ENCODE assay signal across 9 cellular contexts in the genomic region with DNA sequence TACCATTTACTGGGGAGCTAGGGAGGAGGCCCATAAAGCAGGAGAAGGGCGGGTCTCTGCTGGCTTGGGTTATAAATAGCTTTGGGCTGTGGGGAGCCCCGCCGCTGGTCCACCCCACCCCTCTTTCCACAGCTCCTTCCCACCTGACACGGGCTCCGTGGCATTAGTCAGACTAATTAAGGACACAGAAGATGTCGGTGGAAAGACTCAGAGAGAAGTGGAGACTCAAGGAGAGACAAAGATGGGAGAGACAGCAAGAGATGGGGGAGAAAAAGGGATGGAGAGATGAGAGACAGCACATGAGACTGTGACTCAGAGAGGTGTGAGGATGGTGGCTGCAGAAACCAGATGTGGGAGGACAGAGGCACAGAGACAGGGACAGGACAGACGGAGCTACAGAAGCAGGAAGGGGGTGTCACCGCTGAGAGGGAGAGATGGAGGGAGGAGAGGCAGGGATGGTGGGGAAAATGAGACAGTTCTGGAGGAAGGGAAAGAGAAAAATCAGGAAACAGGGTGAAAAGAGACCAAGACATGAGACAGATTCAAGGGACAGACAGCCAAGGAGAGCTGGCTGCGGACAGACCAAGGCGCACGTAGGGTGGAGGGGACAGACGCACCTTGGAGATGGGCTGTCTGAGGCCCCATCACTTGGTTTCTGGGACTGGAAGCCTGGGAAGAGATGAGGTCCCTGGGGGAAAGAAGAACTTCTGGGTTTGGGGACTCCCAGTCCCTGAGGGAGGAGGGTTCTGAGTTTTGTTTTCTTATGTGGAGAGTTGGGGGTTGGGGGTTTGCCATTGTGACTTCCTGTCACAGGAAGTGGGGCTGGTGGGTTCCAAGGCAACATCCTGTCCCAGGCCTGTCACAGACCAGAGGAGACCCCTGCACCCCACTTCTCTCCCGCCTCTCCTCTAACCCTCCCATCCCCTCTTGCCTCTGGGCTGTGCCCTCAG. TPM values are rescaled to one million over a fixed set of nuclear protein-coding genes. Genes with fewer than 3 reads are reported as not detected.
DNase-seq lines count a peak whose midpoint lies in the region; ATAC-seq and TF ChIP-seq lines count a peak whose summit lies in the region.
"Had no signal": no experiment of that assay in that cellular context is flagged by ENCODE, and none has a peak within 500 bp of the region (broad histone marks: within the 10 kb centered on the region; RNA-seq: fewer than 3 reads in every experiment).

No MANE protein-coding gene starts in this region.

- H3K4me3 ChIP-seq in AG04450 (ENCODE audit: low read depth, low read length): no peak overlapping the region
- no peak overlapping the region for H3K4me3 ChIP-seq in coronary artery

- CTCF ChIA-PET in AG04450 (lab: Charles Lee): interaction anchor here (0.6 to 1.5 kb wide), 3 partner anchors 9 to 718 kb away, joined by 4 to 6 read pairs (median 5); no protein-coding TSS in a partner anchor

- H3K9me3 ChIP-seq in AG04450 (ENCODE audit: control insufficient read depth, insufficient read depth, low read length): 0 out of 2 replicates have a peak, but pooled peaks cover 4% of the 10 kb centered on the region

- no peaks in the 10 kb centered on the region for H3K27me3 ChIP-seq in AG04450 (ENCODE audit: control insufficient read depth, insufficient read depth, low read length)

- H3K27ac ChIP-seq in AG04450 (ENCODE audit: low read depth, low read length) (peak overlapping the region; percentile 11), coronary artery (no peak overlapping the region)

- no peak for DNase-seq in AG04450 (ENCODE audit: low read depth, low spot score)
- DNase-seq in Kasumi-1 (lab: John Stamatoyannopoulos, UW): peak; percentile 29 to 46
- DNase-seq in activated effector memory CD4-positive, alpha-beta T cell treated with Interleukin-2 at 50 U/mL for 16 hours: peak; percentile 69
- peak; percentile 29 for DNase-seq in mucosa of gallbladder (ENCODE audit: low spot score)
- DNase-seq in middle frontal gyrus (ENCODE audit: extremely low spot score, low spot score): no peak
- DNase-seq in NOMO-1 treated with dmso at 0.1 percent for 144 hours (lab: John Stamatoyannopoulos, UW; ENCODE audit: unreplicated experiment): no peak
- no peak for DNase-seq in coronary artery (ENCODE audit: low spot score)

- no peak for ATAC-seq in HG02623 (IDR thresholded peaks at IDR 0.05; ENCODE audit: unreplicated experiment)

- no peak for TF ChIP-seq CTCF in AG04450 (IDR thresholded peaks at IDR 0.05; ENCODE audit: low read depth, low read length)
- no peak for TF ChIP-seq CTCF in coronary artery (IDR thresholded peaks at IDR 0.05)

- POLR2A ChIA-PET in AG04450 (lab: Yijun Ruan, JAX): interaction anchor here (0.7 kb wide), 1 partner anchor 22 kb away, joined by 5 read pairs; no protein-coding TSS in a partner anchor

RNA-seq across cellular contexts. Expression of a gene that starts 4.1 kb away (rescaled TPM):
- 19.5 and 24.1 TPM in 2 replicates for polyA plus RNA-seq in AG04450 (2011; rRNA removed)
- 14.5 and 20.2 TPM in 2 replicates for polyA minus RNA-seq in AG04450 (2011; rRNA and poly(A)+ RNA removed)
- total RNA-seq in mucosa of gallbladder: 115 TPM

RNA-seq across cellular contexts. Expression of a gene that starts 10.0 kb away (rescaled TPM):
- polyA plus RNA-seq in AG04450 (2011; rRNA removed): 0.20 and 0.36 TPM in 2 replicates
- polyA minus RNA-seq in AG04450 (2011; rRNA and poly(A)+ RNA removed): 0.55 TPM in 1 of 2 replicates, not detected in the other
- 0.32 TPM for total RNA-seq in mucosa of gallbladder

RNA-seq across cellular contexts. Expression of a gene that starts 27.0 kb away (rescaled TPM):
- polyA plus RNA-seq in AG04450 (2011; rRNA removed): 1,320 and 1,738 TPM in 2 replicates
- 1,583 and 1,856 TPM in 2 replicates for polyA minus RNA-seq in AG04450 (2011; rRNA and poly(A)+ RNA removed)
- total RNA-seq in mucosa of gallbladder: 1,211 TPM

RNA-seq across cellular contexts. Expression of a gene that starts 41.2 kb away (rescaled TPM):
- not detected in 2 replicates for polyA plus RNA-seq in AG04450 (2011; rRNA removed)
- not detected in 2 replicates for polyA minus RNA-seq in AG04450 (2011; rRNA and poly(A)+ RNA removed)
- 3.4 TPM for total RNA-seq in mucosa of gallbladder

RNA-seq across cellular contexts. Expression of a gene that starts 42.2 kb away (rescaled TPM):
- polyA plus RNA-seq in AG04450 (2011; rRNA removed): not detected in 2 replicates
- polyA minus RNA-seq in AG04450 (2011; rRNA and poly(A)+ RNA removed): not detected in 2 replicates
- not detected for total RNA-seq in mucosa of gallbladder
- polyA plus RNA-seq: BJ had no signal

Comparison
In these comparisons a context has a peak if more than half of its experiments do, and no peak if none do; other contexts are left out.
1. DNase-seq: peak in Kasumi-1 (2 of 2), activated effector memory CD4-positive, alpha-beta T cell treated with Interleukin-2 at 50 U/mL for 16 hours (single experiment) and mucosa of gallbladder (single experiment); none in AG04450 (single experiment), middle frontal gyrus (single experiment), NOMO-1 treated with dmso at 0.1 percent for 144 hours (single experiment) and coronary artery (single experiment).